Comparison of ENCODE assay signal across 19 cellular contexts in genomic region chr20:35892871-35893270, GRCh38.
"Had no signal": no experiment of that assay in that cellular context is flagged by ENCODE, and none has a peak within 500 bp of the region (broad histone marks: within the 10 kb centered on the region; RNA-seq: fewer than 3 reads in every experiment).

No MANE protein-coding gene starts in this region.

- H3K27ac ChIP-seq: foreskin keratinocyte, parathyroid adenoma, psoas muscle, right lobe of liver, tibial artery, upper lobe of right lung, vagina had no signal

- DNase-seq: dermis blood vessel endothelial cell; erythroblast; foreskin keratinocyte; head of caudate nucleus; hippocampal formation; kidney glomerular epithelial cell; naive thymus-derived CD4-positive, alpha-beta T cell; nephron progenitor cell; psoas muscle; retina; right lobe of liver; stimulated activated CD4-positive, alpha-beta T cell treated with anti-CD3 and anti-CD28 coated beads, Interleukin-4, amount 100 ng/mL, for 1 hour; stimulated activated CD8-positive, alpha-beta memory T cell treated with anti-CD3 and anti-CD28 coated beads, Interleukin-4, amount 100 ng/mL, for 48 hours; tibial artery; upper lobe of right lung had no signal

- ATAC-seq: foreskin keratinocyte; naive thymus-derived CD4-positive, alpha-beta T cell; right lobe of liver; upper lobe of right lung had no signal

- H3K4me1 ChIP-seq: foreskin keratinocyte, parathyroid adenoma, right lobe of liver, tibial artery, upper lobe of right lung had no signal

- H3K27ac Mint-ChIP-seq: nephron progenitor cell; stimulated activated effector memory CD8-positive, alpha-beta T cell treated with anti-CD3 and anti-CD28 coated beads, Interleukin-12 subunit alpha, Interleukin-12 subunit beta, amount 100 ng/mL, for 72 hours; stimulated activated naive CD8-positive, alpha-beta T cell treated with anti-CD3 and anti-CD28 coated beads, Interleukin-15, Interleukin-2, amounts not matched to agents 100 ng/mL and 50 ng/mL, for 24 hours had no signal

- H3K36me3 ChIP-seq: right lobe of liver, upper lobe of right lung, vagina had no signal

- H3K4me3 ChIP-seq: psoas muscle, right lobe of liver, tibial artery, upper lobe of right lung, vagina had no signal

- H3K27me3 Mint-ChIP-seq: naive thymus-derived CD4-positive, alpha-beta T cell; stimulated activated naive CD8-positive, alpha-beta T cell treated with anti-CD3 and anti-CD28 coated beads, Interleukin-15, Interleukin-2, amounts not matched to agents 100 ng/mL and 50 ng/mL, for 24 hours had no signal

- H3K27me3 ChIP-seq: foreskin keratinocyte, right lobe of liver, tibial artery, upper lobe of right lung, vagina had no signal

- H3K9ac ChIP-seq: parathyroid adenoma had no signal

- H3K9me3 ChIP-seq: psoas muscle, right lobe of liver, tibial artery, upper lobe of right lung, vagina had no signal

- H3K4me1 Mint-ChIP-seq: nephron progenitor cell had no signal

- H3K4me3 Mint-ChIP-seq: naive thymus-derived CD4-positive, alpha-beta T cell; nephron progenitor cell; stimulated activated effector memory CD8-positive, alpha-beta T cell treated with anti-CD3 and anti-CD28 coated beads, Interleukin-12 subunit alpha, Interleukin-12 subunit beta, amount 100 ng/mL, for 72 hours; stimulated activated naive CD8-positive, alpha-beta T cell treated with anti-CD3 and anti-CD28 coated beads, Interleukin-15, Interleukin-2, amounts not matched to agents 100 ng/mL and 50 ng/mL, for 24 hours had no signal

- H3K9me3 Mint-ChIP-seq: nephron progenitor cell; stimulated activated effector memory CD8-positive, alpha-beta T cell treated with anti-CD3 and anti-CD28 coated beads, Interleukin-12 subunit alpha, Interleukin-12 subunit beta, amount 100 ng/mL, for 72 hours; stimulated activated naive CD8-positive, alpha-beta T cell treated with anti-CD3 and anti-CD28 coated beads, Interleukin-15, Interleukin-2, amounts not matched to agents 100 ng/mL and 50 ng/mL, for 24 hours had no signal
